In genomic region chr20:63522981-63523611, GRCh38 we compare ENCODE assay signal across 1 cellular context.
A peak's percentile ranks its signal among the peaks of the same experiment; 100 is the strongest.
TF ChIP-seq lines count a peak whose summit lies in the region.

No MANE protein-coding gene starts in this region.

TF ChIP-seq in HCT116, 20 proteins besides CTCF, POLR2A, EP300 and RAD21:
- TF ChIP-seq EGR1 (IDR thresholded peaks at IDR 0.05; ENCODE audit: low read depth) (no peak), ELF1 (IDR thresholded peaks at IDR 0.05; ENCODE audit: borderline replicate concordance, low read depth) (no peak), POLR2AphosphoS5 (IDR thresholded peaks at IDR 0.05; ENCODE audit: low read depth, low read length) (peak; percentile 33; the same call in 1 of the 2 replicates), REST (IDR thresholded peaks at IDR 0.05; ENCODE audit: low read depth) (no peak), YY1 (IDR thresholded peaks at IDR 0.05; ENCODE audit: extremely low read depth, insufficient replicate concordance, low read depth, low read length) (no peak), CBX3 (IDR thresholded peaks at IDR 0.05; ENCODE audit: low read depth) (no peak)
